8 cellular contexts compared by ENCODE assay signal in the genomic region with DNA sequence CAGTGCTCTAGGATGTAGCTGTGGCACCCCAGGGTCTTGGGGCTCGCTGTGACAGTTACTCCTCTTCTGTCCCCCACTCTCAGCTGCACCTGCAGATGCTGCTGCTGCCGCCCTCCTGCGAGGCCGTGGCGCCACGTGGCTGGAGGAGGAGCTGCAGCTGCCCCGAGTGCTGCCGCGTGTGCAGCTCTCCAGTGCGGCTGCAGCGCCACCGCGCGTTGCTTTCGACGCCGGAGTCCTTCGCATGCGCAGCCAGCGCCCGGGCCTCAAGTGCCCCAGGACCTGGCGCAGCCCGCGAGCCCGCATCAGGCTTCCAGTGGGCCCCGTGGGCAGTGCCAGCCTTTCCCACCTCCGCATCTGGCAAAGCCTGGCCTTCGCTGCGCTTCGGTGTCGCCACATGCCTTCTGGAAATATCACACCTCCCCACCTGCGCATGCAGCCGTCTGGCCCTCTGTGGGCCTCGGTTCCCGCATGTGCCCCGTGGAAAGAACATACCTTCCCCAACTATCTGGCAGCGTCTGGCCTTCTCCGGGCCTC. TPM values are rescaled to one million over a fixed set of nuclear protein-coding genes. Genes with fewer than 3 reads are reported as not detected.
DNase-seq lines count a peak whose midpoint lies in the region; ATAC-seq and TF ChIP-seq lines count a peak whose summit lies in the region.

No MANE protein-coding gene starts in this region.

- peak overlapping the region; percentile 88 for H3K4me3 ChIP-seq in fibroblast of pulmonary artery (replicated peaks; ENCODE audit: low read depth, low read length)
- peak overlapping the region; percentile 74 for H3K4me3 ChIP-seq in neuron (ENCODE audit: low read length)
- peak overlapping the region; percentile 89 for H3K4me3 ChIP-seq in upper lobe of right lung

- peak overlapping the region; percentile 29 for H2AFZ ChIP-seq in neuron (ENCODE audit: low read depth, low read length)

- intact Hi-C loops in upper lobe of right lung (cut with DNase I): no loop called here

- ATAC-seq in upper lobe of right lung (peak; percentile 37), GM21786 (IDR thresholded peaks at IDR 0.05; ENCODE audit: unreplicated experiment) (no peak)

- H3K36me3 ChIP-seq in neuron (ENCODE audit: insufficient read depth, low read length) (peaks cover 11% of the 10 kb centered on the region), upper lobe of right lung (peaks cover 6% of the 10 kb centered on the region)

- TF ChIP-seq CTCF in fibroblast of pulmonary artery (IDR thresholded peaks at IDR 0.05; ENCODE audit: low read length, missing control alignments): peak; percentile 37
- peak; percentile 54 for TF ChIP-seq CTCF in upper lobe of right lung (IDR thresholded peaks at IDR 0.05)

- H3K27me3 ChIP-seq in neuron (ENCODE audit: insufficient read depth, low read length) (no peaks in the 10 kb centered on the region), upper lobe of right lung (no peaks in the 10 kb centered on the region)

- H3K4me1 ChIP-seq in neuron (ENCODE audit: insufficient read depth, low read length) (peaks cover 52% of the 10 kb centered on the region), upper lobe of right lung (peaks cover 65% of the 10 kb centered on the region)

- H3K27ac ChIP-seq in upper lobe of right lung: peak overlapping the region; percentile 84

- H3K9me3 ChIP-seq in neuron (ENCODE audit: low read length): no peaks in the 10 kb centered on the region
- H3K9me3 ChIP-seq in upper lobe of right lung: no peaks in the 10 kb centered on the region

- DNase-seq in NCI-H2227 (lab: John Stamatoyannopoulos, UW; ENCODE audit: unreplicated experiment): peak; percentile 88
- no peak for DNase-seq in NCI-H2227 treated with DMSO at 0.1 percent for 48 hours (lab: John Stamatoyannopoulos, UW)
- peak; percentile 94 for DNase-seq in NCI-H748 (lab: John Stamatoyannopoulos, UW; ENCODE audit: unreplicated experiment)
- DNase-seq in activated effector memory CD4-positive, alpha-beta T cell treated with Interleukin-2 at 50 U/mL for 16 hours: peak; percentile 65
- peak; percentile 78 for DNase-seq in fibroblast of pulmonary artery (ENCODE audit: low read depth)
- peak; percentile 88 for DNase-seq in upper lobe of right lung

RNA-seq across cellular contexts. Expression of a gene that starts 0.7 kb away (rescaled TPM):
- 30.7 TPM for total RNA-seq in upper lobe of right lung

RNA-seq across cellular contexts. Expression of a gene that starts 3.3 kb away (rescaled TPM):
- 16.4 TPM for total RNA-seq in upper lobe of right lung

RNA-seq across cellular contexts. Expression of a gene that starts 7.9 kb away (rescaled TPM):
- 11.1 TPM for total RNA-seq in upper lobe of right lung

RNA-seq across cellular contexts. Expression of a gene that starts 14.7 kb away (rescaled TPM):
- 142 TPM for total RNA-seq in upper lobe of right lung

RNA-seq across cellular contexts. Expression of a gene that starts 15.7 kb away (rescaled TPM):
- total RNA-seq in upper lobe of right lung: 9.7 TPM
